ENCODE assay signal across 6 cellular contexts in the genomic region with DNA sequence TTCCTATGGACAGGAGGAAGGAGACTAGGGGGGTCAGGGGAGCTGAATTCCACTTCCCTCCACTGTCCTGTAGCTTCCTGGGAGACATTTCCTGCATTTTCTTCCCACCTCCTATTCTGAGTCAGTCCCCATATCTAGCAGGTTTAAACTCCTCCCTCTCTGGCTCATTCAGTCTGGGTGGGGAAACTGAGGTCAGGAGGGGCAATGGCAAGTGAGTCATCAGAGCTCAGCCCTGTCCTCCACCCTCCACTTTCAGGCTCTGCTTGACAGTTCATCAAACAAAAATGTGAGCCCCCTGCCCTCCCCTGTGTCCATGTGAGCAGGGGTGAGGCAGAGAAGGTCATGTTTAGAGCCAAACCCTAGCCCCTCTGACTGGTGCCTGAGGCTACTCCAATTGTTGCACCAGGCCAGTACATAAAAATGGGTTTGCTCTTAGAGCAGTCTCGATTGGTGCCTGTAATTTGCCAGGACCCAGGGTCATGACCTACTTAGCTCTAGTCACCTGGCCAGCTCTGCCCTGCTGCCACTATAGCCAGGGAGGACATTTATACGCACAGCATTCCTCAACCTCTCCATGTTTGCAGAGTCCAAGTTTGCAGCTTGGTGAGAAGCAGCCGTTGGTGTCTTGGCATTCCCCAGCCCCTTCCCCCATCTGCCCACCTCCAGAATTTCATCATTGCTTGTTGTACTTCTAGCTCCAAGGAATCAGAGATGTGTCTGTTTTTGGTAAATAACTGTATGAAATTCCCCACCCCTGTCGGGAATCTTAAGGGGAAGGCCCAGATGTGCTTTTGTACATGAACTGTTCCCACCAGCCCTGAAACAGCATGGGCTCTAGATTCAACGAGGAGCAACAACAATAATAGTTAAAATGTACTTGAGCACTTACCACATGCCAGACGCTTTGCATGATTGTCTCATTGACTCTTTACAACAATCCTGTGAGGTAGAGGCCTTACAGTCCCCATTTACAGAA. TPM values are rescaled to one million over a fixed set of nuclear protein-coding genes. Genes with fewer than 3 reads are reported as not detected.
DNase-seq lines count a peak whose midpoint lies in the region; ATAC-seq and TF ChIP-seq lines count a peak whose summit lies in the region.

No MANE protein-coding gene starts in this region.

- H3K4me1 ChIP-seq in BLaER1 treated with 17β-estradiol and CSF1 and Interleukin-3, amounts not matched to agents 10 nM and 100 nM = peaks cover 15 to 43% (median 31%) of the 10 kb centered on the region in 10 experiments; a peak in 19 of 20 replicates
- H3K4me1 ChIP-seq in body of pancreas = no peaks in the 10 kb centered on the region
- no peaks in the 10 kb centered on the region for H3K4me1 ChIP-seq in mucosa of rectum (ENCODE audit: control insufficient read depth in 2 of 2, insufficient read depth in 2 of 2, low read length in 2 of 2)

- H3K4me2 ChIP-seq in BLaER1 treated with 17β-estradiol and CSF1 and Interleukin-3, amounts not matched to agents 10 nM and 100 nM = peak overlapping the region in 9 of 11 experiments; percentile 36 to 73 (median 68); a peak in 18 of 22 replicates

- intact Hi-C loops in body of pancreas (cut with DNase I) = no loop called here

- peak overlapping the region in 6 of 11 experiments; percentile 17 to 66 (median 52); a peak in 10 of 22 replicates for H3K27ac ChIP-seq in BLaER1 treated with 17β-estradiol and CSF1 and Interleukin-3, amounts not matched to agents 10 nM and 100 nM
- H3K27ac ChIP-seq in body of pancreas (no peak overlapping the region), mucosa of rectum (ENCODE audit: low read depth in 2 of 2, low read length in 2 of 2) (peak overlapping the region; percentile 1 to 59)

- WGBS in body of pancreas, 2 donors = 67 to 71% methylated on average over 5 to 6 of the region's 6 CpGs

- ATAC-seq in body of pancreas (peak; percentile 41), GM21381 (IDR thresholded peaks at IDR 0.05; ENCODE audit: unreplicated experiment) (no peak), HG02759 (IDR thresholded peaks at IDR 0.05; ENCODE audit: unreplicated experiment) (no peak)

- TF ChIP-seq CTCF in body of pancreas (IDR thresholded peaks at IDR 0.05) = no peak

- H3K9ac ChIP-seq in BLaER1 treated with 17β-estradiol and CSF1 and Interleukin-3, amounts not matched to agents 10 nM and 100 nM = peak overlapping the region in 5 of 11 experiments; percentile 39 to 70 (median 62); a peak in 9 of 22 replicates
- no peak overlapping the region for H3K9ac ChIP-seq in mucosa of rectum (ENCODE audit: low read depth in 1 of 2, low read length in 2 of 2)

- H3K4me3 ChIP-seq in BLaER1 treated with 17β-estradiol and CSF1 and Interleukin-3, amounts not matched to agents 10 nM and 100 nM = no peak overlapping the region
- no peak overlapping the region for H3K4me3 ChIP-seq in body of pancreas
- no peak overlapping the region for H3K4me3 ChIP-seq in mucosa of rectum (ENCODE audit: low read length in 2 of 2)

- DNase-seq in body of pancreas (no peak), mesenteric fat pad (ENCODE audit: low spot score) (no peak)

- H3K36me3 ChIP-seq in BLaER1 treated with 17β-estradiol and CSF1 and Interleukin-3, amounts not matched to agents 10 nM and 100 nM = peaks cover 78 to 98% (median 89%) of the 10 kb centered on the region in 11 experiments
- H3K36me3 ChIP-seq in body of pancreas (replicated peaks in 1 of 2; ENCODE audit: insufficient read depth in 1 of 2, low read depth in 2 of 2) (peaks cover 4 to 18% of the 10 kb centered on the region in 2 donors), mucosa of rectum (ENCODE audit: control insufficient read depth in 2 of 2, insufficient read depth in 2 of 2, low read length in 2 of 2) (peaks cover 28 to 45% of the 10 kb centered on the region in 2 donors)

- H3K27me3 ChIP-seq in BLaER1 treated with 17β-estradiol and CSF1 and Interleukin-3, amounts not matched to agents 10 nM and 100 nM = no peaks in the 10 kb centered on the region
- H3K27me3 ChIP-seq in body of pancreas = no peaks in the 10 kb centered on the region
- H3K27me3 ChIP-seq in mucosa of rectum (ENCODE audit: control insufficient read depth in 2 of 2, insufficient read depth in 2 of 2, low read length in 2 of 2) = no peaks in the 10 kb centered on the region

- TF ChIP-seq POLR2A in body of pancreas (IDR thresholded peaks at IDR 0.05) = no peak

- H3K9me3 ChIP-seq in BLaER1 treated with 17β-estradiol and CSF1 and Interleukin-3, amounts not matched to agents 10 nM and 100 nM (replicated peaks in 1 of 11) = no peaks in the 10 kb centered on the region
- H3K9me3 ChIP-seq in body of pancreas (no peaks in the 10 kb centered on the region), mucosa of rectum (ENCODE audit: control insufficient read depth in 2 of 2, low read length in 2 of 2) (no peaks in the 10 kb centered on the region)

- H4K20me1 ChIP-seq in BLaER1 treated with 17β-estradiol and CSF1 and Interleukin-3, amounts not matched to agents 10 nM and 100 nM = peaks cover 0 to 52% (median 33%) of the 10 kb centered on the region in 11 experiments; a peak in 19 of 22 replicates

RNA-seq across cellular contexts. Expression of a gene that starts 20.7 kb away (rescaled TPM):
- 10 to 100 TPM; 41.5 to 77.8 TPM for total RNA-seq in body of pancreas
- total RNA-seq in mesenteric fat pad = 82.3 TPM

RNA-seq across cellular contexts. Expression of a gene that starts 27.1 kb away (rescaled TPM):
- total RNA-seq in body of pancreas (1 to 10 TPM; 1.3 to 6.0 TPM), mesenteric fat pad (119 TPM)

RNA-seq across cellular contexts. Expression of a gene that starts 27.9 kb away (rescaled TPM):
- total RNA-seq in body of pancreas (10 to 100 TPM; 16.9 to 49.8 TPM), mesenteric fat pad (29.7 TPM)

RNA-seq across cellular contexts. Expression of a gene that starts 28.2 kb away (rescaled TPM):
- total RNA-seq in body of pancreas (10 to 100 TPM; 23.1 to 40.9 TPM), mesenteric fat pad (34.1 TPM)

RNA-seq across cellular contexts. Expression of a gene that starts 42.3 kb away (rescaled TPM):
- 1 to 10 TPM; 2.0 to 5.7 TPM for total RNA-seq in body of pancreas
- total RNA-seq in mesenteric fat pad = 1.1 TPM

Comparison
In these comparisons a context has a peak if more than half of its experiments do, and no peak if none do; other contexts are left out.
1. H3K27ac ChIP-seq: peak in BLaER1 treated with 17β-estradiol and CSF1 and Interleukin-3, amounts not matched to agents 10 nM and 100 nM (6 of 11) and mucosa of rectum (2 of 2); none in body of pancreas (0 of 4).
2. RNA of a gene that starts 27.1 kb away (total RNA-seq): 119 TPM in mesenteric fat pad (single experiment); 1.3 to 6.0 TPM in body of pancreas; every median in the first group is over 10 times any median in the second.